8 cellular contexts compared by ENCODE assay signal in genomic region chr1:6359568-6360496, GRCh38. TPM values are rescaled to one million over a fixed set of nuclear protein-coding genes. Genes with fewer than 3 reads are reported as not detected.
DNase-seq lines count a peak whose midpoint lies in the region; ATAC-seq and TF ChIP-seq lines count a peak whose summit lies in the region.

No MANE protein-coding gene starts in this region.

- no peak overlapping the region for H3K4me3 ChIP-seq in body of pancreas

- peak in 2 of 3 donors; percentile 56 to 59 for TF ChIP-seq POLR2A in body of pancreas (IDR thresholded peaks at IDR 0.05)

- WGBS in body of pancreas, 2 donors, result 25 to 32% methylated on average over 7 to 17 of the region's 17 CpGs

- H3K36me3 ChIP-seq in body of pancreas (replicated peaks in 1 of 2; ENCODE audit: insufficient read depth in 1 of 2, low read depth in 2 of 2), result no peaks in the 10 kb centered on the region

- TF ChIP-seq CTCF in body of pancreas (IDR thresholded peaks at IDR 0.05), result no peak

- DNase-seq in A172 (ENCODE audit: low spot score) (peak; percentile 83), SW480 (ENCODE audit: low spot score) (peak; percentile 69), body of pancreas (peak; percentile 75 to 88 (median 82)), left kidney (ENCODE audit: low read depth, low spot score) (peak; percentile 84), dedifferentiated amniotic fluid mesenchymal stem cell (ENCODE audit: extremely low spot score) (no peak)
- peak; percentile 28 for DNase-seq in stimulated activated CD8-positive, alpha-beta memory T cell treated with anti-CD3 and anti-CD28 coated beads, Interleukin-12 subunit alpha, Interleukin-12 subunit beta, amount 100 ng/mL, for 4 hours (ENCODE audit: low read depth)

- intact Hi-C loops in body of pancreas (cut with DNase I), result loop anchor here (5.0 kb wide), 1 partner anchor 47 kb away; no protein-coding TSS in a partner anchor

- H3K9me3 ChIP-seq in body of pancreas, result no peaks in the 10 kb centered on the region

- H3K27ac ChIP-seq in body of pancreas, result peak overlapping the region; percentile 74 to 93 (median 88)

- H3K4me1 ChIP-seq in body of pancreas, result peaks cover 42% of the 10 kb centered on the region

- no peaks in the 10 kb centered on the region for H3K27me3 ChIP-seq in body of pancreas

- ATAC-seq in GM18870 (IDR thresholded peaks at IDR 0.05; ENCODE audit: unreplicated experiment) (peak; percentile 78), HG03097 (IDR thresholded peaks at IDR 0.05; ENCODE audit: low FRiP score, unreplicated experiment) (peak; percentile 70), body of pancreas (peak; percentile 90)

RNA-seq across cellular contexts. Expression of gene ACOT7, which starts 33.7 kb away (rescaled TPM):
- total RNA-seq in A172 (2014; rRNA removed; shearing (Covaris generic)), result 44.2 and 55.3 TPM in 2 replicates
- total RNA-seq in body of pancreas, result 10 to 100 TPM in 1 of 2 donors, 1 to 10 TPM in 1; 6.0 to 33.0 TPM

RNA-seq across cellular contexts. Expression of gene HES2, which starts 59.9 kb away (rescaled TPM):
- total RNA-seq in A172 (2014; rRNA removed; shearing (Covaris generic)), result 2.0 and 3.9 TPM in 2 replicates
- total RNA-seq in body of pancreas, result under 1 TPM in 1 of 2 donors, not detected in 1; 0.26 TPM
